In genomic region chr16:47753620-47754019, GRCh38 we compare ENCODE assay signal across 14 cellular contexts.
"Had no signal": no experiment of that assay in that cellular context is flagged by ENCODE, and none has a peak within 500 bp of the region (broad histone marks: within the 10 kb centered on the region; RNA-seq: fewer than 3 reads in every experiment).

No MANE protein-coding gene starts in this region.

- DNase-seq: dorsolateral prefrontal cortex; effector CD4-positive, alpha-beta T cell; foreskin fibroblast; gastrocnemius medialis; head of caudate nucleus; sigmoid colon; stimulated activated CD4-positive, alpha-beta T cell treated with anti-CD3 and anti-CD28 coated beads, Interleukin-2, amount 100 ng/mL, for 24 hours; stimulated activated CD4-positive, alpha-beta T cell treated with anti-CD3 and anti-CD28 coated beads, Interleukin-4, amount 100 ng/mL, for 24 hours; stimulated activated naive CD4-positive, alpha-beta T cell treated with Interleukin-2 at 50 U/mL for 16 hours; stomach; thyroid gland; trophoblast cell had no signal

- ATAC-seq: gastrocnemius medialis; natural killer cell treated with Interleukin-12 subunit alpha and Interleukin-12 subunit beta and Interleukin-15 and Interleukin-18, amount 100 ng/mL, for 72 hours; stimulated activated effector memory CD8-positive, alpha-beta T cell treated with anti-CD3 and anti-CD28 coated beads, Interleukin-12 subunit alpha, Interleukin-12 subunit beta, amount 100 ng/mL, for 72 hours had no signal
